Comparison of ENCODE assay signal across 16 cellular contexts in the genomic region with DNA sequence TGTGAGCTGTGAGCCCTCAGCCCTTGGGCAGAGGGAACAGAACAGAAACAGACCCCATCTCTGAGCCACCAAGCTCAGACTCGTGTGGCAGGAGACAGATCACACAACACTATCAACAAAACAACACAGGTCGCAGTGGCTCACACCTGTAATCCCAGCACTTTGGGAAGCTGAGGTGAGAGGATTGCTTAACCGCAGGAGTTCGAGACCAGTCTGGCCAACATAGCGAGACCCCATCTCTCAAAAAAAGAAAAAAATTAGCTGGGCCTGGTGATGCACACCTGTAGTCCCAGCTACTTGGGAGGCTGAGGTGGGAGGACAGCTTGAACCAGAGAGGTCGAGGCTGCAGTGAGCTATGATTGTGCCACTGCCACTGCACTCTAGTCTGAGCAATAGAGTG. TPM values are rescaled to one million over a fixed set of nuclear protein-coding genes. Genes with fewer than 3 reads are reported as not detected.
"Had no signal": no experiment of that assay in that cellular context is flagged by ENCODE, and none has a peak within 500 bp of the region (broad histone marks: within the 10 kb centered on the region; RNA-seq: fewer than 3 reads in every experiment).

No MANE protein-coding gene starts in this region.

- H3K4me1 ChIP-seq: breast epithelium, psoas muscle had no signal

- H3K36me3 Mint-ChIP-seq: activated naive CD8-positive, alpha-beta T cell treated with anti-CD3 and anti-CD28 coated beads for 36 hours; type B pancreatic cell had no signal

- H3K27ac ChIP-seq: breast epithelium, left ventricle myocardium inferior, psoas muscle had no signal

- H3K27me3 Mint-ChIP-seq: activated B cell treated with CpG ODN at 0.5 μM for 24 hours; activated CD4-positive, alpha-beta T cell treated with anti-CD3 and anti-CD28 coated beads, Interleukin-2, amount 10 ng/mL, durations not matched to agents 24 days and 14 days; activated naive CD8-positive, alpha-beta T cell treated with anti-CD3 and anti-CD28 coated beads for 36 hours; type B pancreatic cell had no signal

- H3K4me3 ChIP-seq: breast epithelium, left ventricle myocardium inferior, psoas muscle, spleen had no signal

- DNase-seq: activated B cell treated with CpG ODN at 0.5 μM for 24 hours; activated CD4-positive, alpha-beta T cell treated with anti-CD3 and anti-CD28 coated beads, Interleukin-2, amount 10 ng/mL, durations not matched to agents 24 days and 14 days; activated effector memory CD4-positive, alpha-beta T cell treated with anti-CD3 and anti-CD28 coated beads, Interleukin-2, amount 50 U/mL, for 16 hours; activated naive CD8-positive, alpha-beta T cell treated with anti-CD3 and anti-CD28 coated beads for 36 hours; foreskin melanocyte; spleen; stimulated activated CD4-positive, alpha-beta T cell treated with anti-CD3 and anti-CD28 coated beads, Interleukin-1b, Interleukin-23, amount 100 ng/mL, for 48 hours; stimulated activated naive CD4-positive, alpha-beta T cell treated with Interleukin-2 at 50 U/mL for 16 hours had no signal

- H3K27ac Mint-ChIP-seq: activated B cell treated with CpG ODN at 0.5 μM for 24 hours; activated naive CD8-positive, alpha-beta T cell treated with anti-CD3 and anti-CD28 coated beads for 36 hours; type B pancreatic cell had no signal

- H3K9me3 ChIP-seq: breast epithelium, left ventricle myocardium inferior, psoas muscle, spleen had no signal

- H3K36me3 ChIP-seq: breast epithelium, left ventricle myocardium inferior had no signal

- H3K9me3 Mint-ChIP-seq: activated B cell treated with CpG ODN at 0.5 μM for 24 hours; activated CD4-positive, alpha-beta T cell treated with anti-CD3 and anti-CD28 coated beads, Interleukin-2, amount 10 ng/mL, durations not matched to agents 24 days and 14 days; activated naive CD8-positive, alpha-beta T cell treated with anti-CD3 and anti-CD28 coated beads for 36 hours; type B pancreatic cell had no signal

- H3K4me3 Mint-ChIP-seq: activated B cell treated with CpG ODN at 0.5 μM for 24 hours; activated CD4-positive, alpha-beta T cell treated with anti-CD3 and anti-CD28 coated beads, Interleukin-2, amount 10 ng/mL, durations not matched to agents 24 days and 14 days; activated naive CD8-positive, alpha-beta T cell treated with anti-CD3 and anti-CD28 coated beads for 36 hours; type B pancreatic cell had no signal

- FAIRE-seq: keratinocyte had no signal

- H3K27me3 ChIP-seq: breast epithelium, spleen had no signal

RNA-seq across cellular contexts. Expression of a gene that starts 10.5 kb away (rescaled TPM):
- total RNA-seq: chondrocyte, myocyte, SK-MEL-5 had no signal
